In genomic region chr7:50449501-50449880, GRCh38 we compare ENCODE assay signal across 8 cellular contexts. TPM values are rescaled to one million over a fixed set of nuclear protein-coding genes. Genes with fewer than 3 reads are reported as not detected.
A peak's percentile ranks its signal among the peaks of the same experiment; 100 is the strongest.
DNase-seq lines count a peak whose midpoint lies in the region; ATAC-seq, FAIRE-seq and TF ChIP-seq lines count a peak whose summit lies in the region.

No MANE protein-coding gene starts in this region.

- H3K27me3 ChIP-seq in BJ (ENCODE audit: control insufficient read depth, insufficient read depth, low read length) (peaks cover 1% of the 10 kb centered on the region; the same call in 1 of the 2 replicates), K562 (ENCODE audit: control insufficient read depth in 2 of 2, insufficient read depth in 2 of 2, low read length in 2 of 2) (peaks cover under 1 to 3% of the 10 kb centered on the region in 2 experiments; a peak in 3 of 5 replicates)

- intact Hi-C loops in K562 (cut with micrococcal nuclease) (no loop called here), mucosa of descending colon (cut with DNase I, micrococcal nuclease) (no loop called here), head of caudate nucleus (cut with DNase I) (no loop called here)

- ATAC-seq in HG02973 (IDR thresholded peaks at IDR 0.05; ENCODE audit: unreplicated experiment): peak; percentile 4
- peak; percentile 32 for ATAC-seq in K562
- no peak for ATAC-seq in mucosa of descending colon
- no peak for ATAC-seq in GM21619 (IDR thresholded peaks at IDR 0.05; ENCODE audit: unreplicated experiment)

- TF ChIP-seq EP300 in K562 (IDR thresholded peaks at IDR 0.05; ENCODE audit: low read length): no peak

- no peak for FAIRE-seq in K562 (lab: Jason Lieb, UNC)

- POLR2A ChIA-PET in BJ (lab: Charles Lee) (no interaction called here), K562 (lab: Yijun Ruan, JAX) (interaction anchor here (0.7 to 1.4 kb wide), 5 partner anchors 11 to 684 kb away, joined by 3 to 5 read pairs (median 3); no protein-coding TSS in a partner anchor)

- H3K9me1 ChIP-seq in K562 (ENCODE audit: control insufficient read depth, insufficient read depth, low read length): no peaks in the 10 kb centered on the region

- TF ChIP-seq RAD21 in K562 (CRISPR knock-in tag; conservative IDR thresholded peaks at IDR 0.05 in 1 of 2, IDR thresholded peaks at IDR 0.05 in 1 of 2): no peak

- WGBS in K562 (ENCODE audit: insufficient coverage, low coverage, missing lambda C conversion rate): 2% methylated on average over 5 of the region's 5 CpGs

- no peak for TF ChIP-seq CTCF in BJ (IDR thresholded peaks at IDR 0.05; ENCODE audit: insufficient read depth, low read depth, low read length)
- TF ChIP-seq CTCF in K562 (IDR thresholded peaks at IDR 0.05 in 2 of 3, conservative IDR thresholded peaks at IDR 0.05 in 1 of 3; ENCODE audit: insufficient read depth in 2 of 3, low read depth in 1 of 3, low read length in 3 of 3): no peak
- no peak for TF ChIP-seq CTCF in mucosa of descending colon (IDR thresholded peaks at IDR 0.05)

- H3K9ac ChIP-seq in K562 (ENCODE audit: insufficient read depth in 1 of 2, low read depth in 2 of 2, low read length in 2 of 2): peak overlapping the region; percentile 76 to 96

- no peaks in the 10 kb centered on the region for H4K20me1 ChIP-seq in K562 (replicated peaks; ENCODE audit: control insufficient read depth, insufficient read depth, low read length)

- CTCF ChIA-PET in BJ (lab: Yijun Ruan, JAX): no interaction called here
- CTCF ChIA-PET in K562 (lab: Yijun Ruan, JAX; ENCODE audit: low intra/inter-chr PET ratio): no interaction called here

- DNase-seq in BJ (ENCODE audit: low read depth) (no peak), K562 (ENCODE audit: extremely low read depth in 1 of 4, low spot score in 3 of 4) (no peak), mucosa of descending colon (no peak), SW480 (ENCODE audit: low spot score) (no peak), SHP77 treated with DMSO at 0.1 percent for 48 hours (lab: John Stamatoyannopoulos, UW) (no peak), head of caudate nucleus (no peak)

- peaks cover 25% of the 10 kb centered on the region for H3K79me2 ChIP-seq in K562 (ENCODE audit: control insufficient read depth, insufficient read depth, low read length)

- H3K4me1 ChIP-seq in K562 (replicated peaks in 1 of 2; ENCODE audit: control insufficient read depth in 2 of 2, insufficient read depth in 2 of 2, low read length in 2 of 2): peaks cover 3 to 12% of the 10 kb centered on the region in 2 experiments; a peak in 4 of 5 replicates
- peaks cover 7% of the 10 kb centered on the region for H3K4me1 ChIP-seq in mucosa of descending colon (ENCODE audit: low read depth)

- BruUV-seq in K562 (replicated peaks; lab: Mats Ljungman, UMichigan): no TSS peak

- TF ChIP-seq POLR2A in K562 (conservative IDR thresholded peaks at IDR 0.05): no peak

- peak overlapping the region; percentile 87 for H3K4me2 ChIP-seq in K562 (ENCODE audit: insufficient read depth, low read length)

- H3K36me3 ChIP-seq in BJ (ENCODE audit: control insufficient read depth, insufficient read depth, low read length): peaks cover 2% of the 10 kb centered on the region
- peaks cover 33% of the 10 kb centered on the region for H3K36me3 ChIP-seq in K562 (ENCODE audit: control insufficient read depth, insufficient read depth, low read length)
- H3K36me3 ChIP-seq in mucosa of descending colon (ENCODE audit: low read depth): no peaks in the 10 kb centered on the region

- in situ Hi-C loops in K562 (cut with MboI): no loop called here

- H3K4me3 ChIP-seq in BJ (ENCODE audit: low read depth, low read length): peak overlapping the region; percentile 80
- H3K4me3 ChIP-seq in K562: peak overlapping the region; percentile 73
- peak overlapping the region; percentile 18 for H3K4me3 ChIP-seq in mucosa of descending colon

- peak overlapping the region; percentile 75 for H3K27ac ChIP-seq in K562 (ENCODE audit: extremely low read depth, low read depth, low read length)

- H3K9me3 ChIP-seq in K562 (replicated peaks; ENCODE audit: control insufficient read depth, insufficient read depth, low read depth, low read length): no peaks in the 10 kb centered on the region
- H3K9me3 ChIP-seq in mucosa of descending colon: no peaks in the 10 kb centered on the region

- peak overlapping the region; percentile 95 for H2AFZ ChIP-seq in K562 (ENCODE audit: low read depth, low read length)

TF ChIP-seq in K562, 482 proteins besides CTCF, POLR2A, EP300 and RAD21:
- TF ChIP-seq TARDBP (IDR thresholded peaks at IDR 0.05): no peak
- TF ChIP-seq PCBP1 (IDR thresholded peaks at IDR 0.05; ENCODE audit: low read depth, low read length, poor library complexity, severe bottlenecking): peak; percentile 6
- TF ChIP-seq ID3 (CRISPR knock-in tag; IDR thresholded peaks at IDR 0.05): 0 out of 2 replicates have a peak, but pooled peaks have one; percentile 22
- TF ChIP-seq ID3 (tag; IDR thresholded peaks at IDR 0.05): no peak
- TF ChIP-seq ETV1 (tag; conservative IDR thresholded peaks at IDR 0.05; ENCODE audit: low read depth): no peak
- no peak for TF ChIP-seq CREB5 (CRISPR knock-in tag; IDR thresholded peaks at IDR 0.05)

RNA-seq across cellular contexts. Expression of gene FIGNL1, which starts 0.7 kb away (rescaled TPM):
- polyA plus RNA-seq in BJ (2011; rRNA removed) (8.3 and 11.1 TPM in 2 replicates), K562 (2011; rRNA removed) (37.6 and 48.3 TPM in 2 replicates), K562 (2014; fragmentation: Illumina TruSeq; extraction: Trizol) (28.5 and 30.7 TPM in 2 replicates), K562 (2014; fragmentation: Nextera tagmentation; extraction: Ambion mirVana) (10 to 100 TPM; 15.5 to 22.7 TPM), K562 (2014; rRNA removed) (27.6 and 29.4 TPM in 2 replicates)
- polyA minus RNA-seq in BJ (2011; rRNA and poly(A)+ RNA removed): 7.8 TPM in 2 replicates
- 11.5 and 48.7 TPM in 2 replicates for total RNA-seq in K562 (2011; cell fraction: chromatin; rRNA removed; ENCODE audit: low replicate concordance)
- total RNA-seq in K562 (2011; cell fraction: nucleolus; rRNA removed): 9.8 and 12.1 TPM in 2 replicates
- 19.5 TPM in 2 replicates for total RNA-seq in K562 (2011; cell fraction: nucleoplasm; rRNA removed)
- total RNA-seq in K562 (2014; rRNA removed) (21.6 and 24.1 TPM in 2 replicates), K562 (2014; rRNA removed; fragmentation: Illumina TruSeq; extraction: Trizol) (42.4 and 48.3 TPM in 2 replicates), K562 (2015; rRNA removed; fragmentation: Illumina TruSeq; extraction: Trizol) (42.4 and 46.7 TPM in 2 replicates), K562 (2021) (25.8 and 28.3 TPM in 2 replicates), mucosa of descending colon (1 to 10 TPM; 5.4 to 8.5 (median 6.2) TPM)
- 16.0 and 25.1 TPM in 2 replicates for polyA plus RNA-seq in K562 (2011; cell fraction: cytosol; rRNA removed)
- 28.2 and 31.2 TPM in 2 replicates for polyA plus RNA-seq in K562 (2011; cell fraction: nucleus; rRNA removed)
- polyA plus RNA-seq in K562 (2012): 21.0 and 22.9 TPM in 2 replicates
- 48.9 and 55.0 TPM in 2 replicates for polyA minus RNA-seq in K562 (2011; rRNA and poly(A)+ RNA removed)
- 14.7 and 21.5 TPM in 2 replicates for polyA minus RNA-seq in K562 (2011; cell fraction: cytosol; rRNA and poly(A)+ RNA removed)
- polyA minus RNA-seq in K562 (2011; cell fraction: nucleus; rRNA and poly(A)+ RNA removed): 18.3 and 29.4 TPM in 2 replicates

Comparison
In these comparisons a context has a peak if more than half of its experiments do, and no peak if none do; other contexts are left out.
1. H3K4me3 ChIP-seq: peak in every context shown above with its lines; median percentile 80 in BJ; 73 in K562; 18 in mucosa of descending colon.
2. ATAC-seq: peak in HG02973 (single experiment) and K562 (single experiment); none in mucosa of descending colon (single experiment) and GM21619 (single experiment).